ENCODE assay signal across 21 cellular contexts in genomic region chr9:20207161-20207560, GRCh38.
"Had no signal": no experiment of that assay in that cellular context is flagged by ENCODE, and none has a peak within 500 bp of the region (broad histone marks: within the 10 kb centered on the region; RNA-seq: fewer than 3 reads in every experiment).

No MANE protein-coding gene starts in this region.

- DNase-seq: activated CD8-positive, alpha-beta memory T cell treated with anti-CD3 and anti-CD28 coated beads for 24 hours; activated CD8-positive, alpha-beta memory T cell treated with anti-CD3 and anti-CD28 coated beads, Interleukin-2, amount 50 U/mL, for 4 hours; activated effector memory CD4-positive, alpha-beta T cell treated with Interleukin-2 at 50 U/mL for 16 hours; activated T-cell treated with anti-CD3 and anti-CD28 coated beads, Interleukin-2, amount 50 U/mL, for 24 hours; amygdala; cortex of kidney; kidney; naive B cell; occipital lobe; stimulated activated CD4-positive, alpha-beta T cell treated with anti-CD3 and anti-CD28 coated beads, Interleukin-2, amount 100 ng/mL, for 48 hours; stimulated activated CD8-positive, alpha-beta memory T cell treated with anti-CD3 and anti-CD28 coated beads, Interleukin-4, amount 100 ng/mL, for 48 hours; stimulated activated naive B cell treated with anti-CD40 and anti-IgM and Interleukin-4, amounts not matched to agents 10 μg/mL and 1 μg/mL and 100 μg/mL, for 72 hours; T-cell; T1000; transverse colon had no signal

- H3K4me3 ChIP-seq: lung, transverse colon had no signal

- H3K36me3 Mint-ChIP-seq: naive B cell; stimulated activated naive B cell treated with anti-CD40 and anti-IgM and Interleukin-4, amounts not matched to agents 10 μg/mL and 1 μg/mL and 100 μg/mL, for 72 hours; T-cell; WTC11 had no signal

- H3K4me3 Mint-ChIP-seq: activated T-cell treated with anti-CD3 and anti-CD28 coated beads, Interleukin-2, amount 50 U/mL, for 24 hours; naive B cell; neural crest cell; stimulated activated naive B cell treated with anti-CD40 and anti-IgM and Interleukin-4, amounts not matched to agents 10 μg/mL and 1 μg/mL and 100 μg/mL, for 72 hours; WTC11 had no signal

- H3K27me3 Mint-ChIP-seq: activated T-cell treated with anti-CD3 and anti-CD28 coated beads, Interleukin-2, amount 50 U/mL, for 24 hours; T-cell had no signal

- H3K27ac ChIP-seq: transverse colon had no signal

- H3K36me3 ChIP-seq: transverse colon had no signal

- H3K27ac Mint-ChIP-seq: naive B cell; stimulated activated naive B cell treated with anti-CD40 and anti-IgM and Interleukin-4, amounts not matched to agents 10 μg/mL and 1 μg/mL and 100 μg/mL, for 72 hours; WTC11 had no signal

- ATAC-seq: activated naive CD4-positive, alpha-beta T cell treated with anti-CD3 and anti-CD28 coated beads, Interleukin-2, amount 50 U/mL, for 72 hours; left lobe of liver; sciatic nerve; stimulated activated naive B cell treated with anti-CD40 and anti-IgM and Interleukin-4, amounts not matched to agents 10 μg/mL and 1 μg/mL and 100 μg/mL, for 72 hours; T-cell; WTC11 had no signal

- H3K9me3 Mint-ChIP-seq: activated T-cell treated with anti-CD3 and anti-CD28 coated beads, Interleukin-2, amount 50 U/mL, for 24 hours; naive B cell; neural crest cell; stimulated activated naive B cell treated with anti-CD40 and anti-IgM and Interleukin-4, amounts not matched to agents 10 μg/mL and 1 μg/mL and 100 μg/mL, for 72 hours; T-cell; WTC11 had no signal

- H3K27me3 ChIP-seq: transverse colon had no signal

- H3K4me1 ChIP-seq: transverse colon had no signal

- H3K9me3 ChIP-seq: transverse colon had no signal
